ENCODE assay signal across 20 cellular contexts in genomic region chr9:121048175-121048574, GRCh38. TPM values are rescaled to one million over a fixed set of nuclear protein-coding genes. Genes with fewer than 3 reads are reported as not detected.
DNase-seq lines count a peak whose midpoint lies in the region; ATAC-seq, FAIRE-seq and TF ChIP-seq lines count a peak whose summit lies in the region.
"Had no signal": no experiment of that assay in that cellular context is flagged by ENCODE, and none has a peak within 500 bp of the region (broad histone marks: within the 10 kb centered on the region; RNA-seq: fewer than 3 reads in every experiment).

No MANE protein-coding gene starts in this region.

- H3K4me1 ChIP-seq in A549: peaks cover 50% of the 10 kb centered on the region
- peaks cover 0 to 4% of the 10 kb centered on the region in 2 donors for H3K4me1 ChIP-seq in left lung
- no peaks in the 10 kb centered on the region for H3K4me1 ChIP-seq in ascending aorta
- H3K4me1 ChIP-seq: BE2C had no signal

- no peaks in the 10 kb centered on the region for H3K36me3 ChIP-seq in left lung
- H3K36me3 ChIP-seq in ascending aorta: no peaks in the 10 kb centered on the region
- H3K36me3 ChIP-seq: BE2C had no signal

- no peak for TF ChIP-seq RAD21 in A549 (conservative IDR thresholded peaks at IDR 0.05 in 1 of 2, IDR thresholded peaks at IDR 0.05 in 1 of 2)

- H3K4me2 ChIP-seq in A549: peak overlapping the region; percentile 85
- H3K4me2 ChIP-seq: GM23338 had no signal

- 6% methylated on average over 2 of the region's 2 CpGs for WGBS in A549 (ENCODE audit: missing lambda C conversion rate)

- H3K4me1 Mint-ChIP-seq in progenitor cell of endocrine pancreas (ENCODE audit: low read depth): peaks cover 35% of the 10 kb centered on the region
- no peaks in the 10 kb centered on the region for H3K4me1 Mint-ChIP-seq in stimulated activated effector memory CD8-positive, alpha-beta T cell treated with anti-CD3 and anti-CD28 coated beads, Interleukin-12 subunit alpha, Interleukin-12 subunit beta, amount 100 ng/mL, for 72 hours

- H3K4me3 Mint-ChIP-seq in progenitor cell of endocrine pancreas (ENCODE audit: low read depth): peak overlapping the region; percentile 63
- no peak overlapping the region for H3K4me3 Mint-ChIP-seq in stimulated activated effector memory CD8-positive, alpha-beta T cell treated with anti-CD3 and anti-CD28 coated beads, Interleukin-12 subunit alpha, Interleukin-12 subunit beta, amount 100 ng/mL, for 72 hours
- H3K4me3 Mint-ChIP-seq: CD4-positive, alpha-beta T cell; GM23338; HFFc6 had no signal

- CTCF ChIA-PET in A549 (lab: Yijun Ruan, JAX): interaction anchor here (0.6 to 7.4 kb wide), 7 partner anchors 13 to 1534 kb away, joined by 3 to 55 read pairs (median 5); no protein-coding TSS in a partner anchor

- H3K27me3 ChIP-seq in left lung (no peaks in the 10 kb centered on the region), ascending aorta (no peaks in the 10 kb centered on the region)
- H3K27me3 ChIP-seq: BE2C had no signal

- POLR2A ChIA-PET in A549 (lab: Yijun Ruan, JAX): no interaction called here

- H3K27ac ChIP-seq in A549 (peak overlapping the region; percentile 70 to 86), VCaP (peak overlapping the region; percentile 14; the same call in 1 of the 2 replicates), left lung (no peak overlapping the region), ascending aorta (no peak overlapping the region)

- H3K27ac Mint-ChIP-seq in progenitor cell of endocrine pancreas: peak overlapping the region; percentile 12
- no peak overlapping the region for H3K27ac Mint-ChIP-seq in stimulated activated effector memory CD8-positive, alpha-beta T cell treated with anti-CD3 and anti-CD28 coated beads, Interleukin-12 subunit alpha, Interleukin-12 subunit beta, amount 100 ng/mL, for 72 hours
- H3K27ac Mint-ChIP-seq: CD4-positive, alpha-beta T cell; GM23338; HFFc6 had no signal

- H3K4me3 ChIP-seq in A549 (peak overlapping the region; percentile 44), left lung (no peak overlapping the region), ascending aorta (no peak overlapping the region)
- H3K4me3 ChIP-seq: GM23338 had no signal

- FAIRE-seq in A549 (lab: Jason Lieb, UNC): no peak
- FAIRE-seq: D721Med, G401.6, GM12891, GM19239 had no signal

- intact Hi-C loops in left lung (cut with DNase I): no loop called here
- intact Hi-C loops in ascending aorta (cut with DNase I): no loop called here

- no peaks in the 10 kb centered on the region for H3K9me3 Mint-ChIP-seq in progenitor cell of endocrine pancreas (ENCODE audit: low read depth)
- no peaks in the 10 kb centered on the region for H3K9me3 Mint-ChIP-seq in stimulated activated effector memory CD8-positive, alpha-beta T cell treated with anti-CD3 and anti-CD28 coated beads, Interleukin-12 subunit alpha, Interleukin-12 subunit beta, amount 100 ng/mL, for 72 hours
- H3K9me3 Mint-ChIP-seq: CD4-positive, alpha-beta T cell; GM23338; HFFc6 had no signal

- no peak for TF ChIP-seq EP300 in A549 (IDR thresholded peaks at IDR 0.05)

- no peak for TF ChIP-seq POLR2A in A549 (IDR thresholded peaks at IDR 0.05; ENCODE audit: low read length)

- H3K36me3 Mint-ChIP-seq in progenitor cell of endocrine pancreas (ENCODE audit: insufficient read depth): no peaks in the 10 kb centered on the region
- no peaks in the 10 kb centered on the region for H3K36me3 Mint-ChIP-seq in stimulated activated effector memory CD8-positive, alpha-beta T cell treated with anti-CD3 and anti-CD28 coated beads, Interleukin-12 subunit alpha, Interleukin-12 subunit beta, amount 100 ng/mL, for 72 hours

- H3K27me3 Mint-ChIP-seq in progenitor cell of endocrine pancreas: no peaks in the 10 kb centered on the region
- H3K27me3 Mint-ChIP-seq: CD4-positive, alpha-beta T cell had no signal

- no peak for DNase-seq in A549 (ENCODE audit: low read depth in 1 of 2, low spot score in 1 of 2)
- no peak for DNase-seq in left lung
- no peak for DNase-seq in progenitor cell of endocrine pancreas (ENCODE audit: low spot score, unreplicated experiment)
- no peak for DNase-seq in activated effector memory CD4-positive, alpha-beta T cell treated with anti-CD3 and anti-CD28 coated beads, Interleukin-2, amount 50 U/mL, for 16 hours
- no peak for DNase-seq in stimulated activated effector memory CD8-positive, alpha-beta T cell treated with anti-CD3 and anti-CD28 coated beads, Interleukin-12 subunit alpha, Interleukin-12 subunit beta, amount 100 ng/mL, for 72 hours (ENCODE audit: low spot score in 2 of 2)
- no peak for DNase-seq in ascending aorta (ENCODE audit: low spot score in 2 of 2)
- DNase-seq: ACHN; BE2C; C1 segment of cervical spinal cord; Caco-2; CD4-positive, alpha-beta T cell; HFFc6 had no signal

- ATAC-seq in A549 (peak in 1 of 2 experiments; percentile 63; a peak in 3 of 6 replicates), left lung (peak; percentile 55), GM21360 (IDR thresholded peaks at IDR 0.05; ENCODE audit: unreplicated experiment) (no peak)
- no peak for ATAC-seq in stimulated activated effector memory CD8-positive, alpha-beta T cell treated with anti-CD3 and anti-CD28 coated beads, Interleukin-12 subunit alpha, Interleukin-12 subunit beta, amount 100 ng/mL, for 72 hours
- ATAC-seq: GM23338, HCT116 had no signal

- H3K9me3 ChIP-seq in A549 (no peaks in the 10 kb centered on the region), left lung (no peaks in the 10 kb centered on the region), ascending aorta (no peaks in the 10 kb centered on the region)
- H3K9me3 ChIP-seq: BE2C, Caco-2 had no signal

- TF ChIP-seq CTCF in A549 (IDR thresholded peaks at IDR 0.05) (no peak), VCaP (conservative IDR thresholded peaks at IDR 0.05) (no peak), left lung (IDR thresholded peaks at IDR 0.05) (no peak), progenitor cell of endocrine pancreas (IDR thresholded peaks at IDR 0.05; ENCODE audit: unreplicated experiment) (no peak), ascending aorta (IDR thresholded peaks at IDR 0.05) (no peak)

TF ChIP-seq in A549, 52 proteins besides CTCF, POLR2A, EP300 and RAD21:
- TF ChIP-seq MYC (IDR thresholded peaks at IDR 0.05; ENCODE audit: borderline replicate concordance, low read length) (no peak), JUN (IDR thresholded peaks at IDR 0.05) (no peak), JUNB (IDR thresholded peaks at IDR 0.05) (no peak), MAZ (IDR thresholded peaks at IDR 0.05; ENCODE audit: borderline replicate concordance, low read depth, low read length) (no peak), NPAS2 (CRISPR knock-in tag; IDR thresholded peaks at IDR 0.05; ENCODE audit: borderline replicate concordance) (no peak)

RNA-seq across cellular contexts. Expression of gene C5, which starts 1.9 kb away (rescaled TPM):
- polyA plus RNA-seq in A549 (2011; rRNA removed) (115 and 119 TPM in 2 replicates), A549 (2017; fragmentation: RNase III; extraction: RNeasy Plus Mini Kit Qiagen cat#74134 plus additional on column Dnase treatment) (16.2 to 17.9 TPM (median 17.1 TPM) in 3 replicates)
- 8.3 and 8.7 TPM in 2 replicates for polyA plus RNA-seq in A549 (2012; cell fraction: cytosol; rRNA removed)
- polyA plus RNA-seq in A549 (2012; cell fraction: nucleus; rRNA removed): 15.0 and 18.9 TPM in 2 replicates
- polyA minus RNA-seq in A549 (2011; rRNA and poly(A)+ RNA removed): 31.3 and 41.7 TPM in 2 replicates
- total RNA-seq in left lung (10 to 100 TPM; 12.3 to 32.2 TPM), progenitor cell of endocrine pancreas (42.8 and 47.1 TPM in 2 replicates), ascending aorta (1.5 TPM)
- polyA plus RNA-seq: GM23338 had no signal

RNA-seq across cellular contexts. Expression of gene CNTRL, which starts 26.6 kb away (rescaled TPM):
- polyA plus RNA-seq in A549 (2011; rRNA removed): 13.0 and 15.0 TPM in 2 replicates
- polyA plus RNA-seq in A549 (2012; cell fraction: cytosol; rRNA removed): 2.9 and 3.0 TPM in 2 replicates
- polyA plus RNA-seq in A549 (2012; cell fraction: nucleus; rRNA removed): 4.2 and 5.1 TPM in 2 replicates
- 5.1 to 5.7 TPM (median 5.6 TPM) in 3 replicates for polyA plus RNA-seq in A549 (2017; fragmentation: RNase III; extraction: RNeasy Plus Mini Kit Qiagen cat#74134 plus additional on column Dnase treatment)
- polyA minus RNA-seq in A549 (2011; rRNA and poly(A)+ RNA removed): 8.9 and 10.5 TPM in 2 replicates
- 10 to 100 TPM; 13.6 to 18.5 TPM for total RNA-seq in left lung
- total RNA-seq in progenitor cell of endocrine pancreas: 18.2 and 22.0 TPM in 2 replicates
- total RNA-seq in ascending aorta: 8.5 TPM

Comparison
In these comparisons a context has a peak if more than half of its experiments do, and no peak if none do; other contexts are left out.
1. H3K27ac ChIP-seq: peak in A549 (2 of 2) and VCaP (single experiment); none in left lung (0 of 2) and ascending aorta (0 of 2).